Comparison of ENCODE assay signal across 16 cellular contexts in the genomic region with DNA sequence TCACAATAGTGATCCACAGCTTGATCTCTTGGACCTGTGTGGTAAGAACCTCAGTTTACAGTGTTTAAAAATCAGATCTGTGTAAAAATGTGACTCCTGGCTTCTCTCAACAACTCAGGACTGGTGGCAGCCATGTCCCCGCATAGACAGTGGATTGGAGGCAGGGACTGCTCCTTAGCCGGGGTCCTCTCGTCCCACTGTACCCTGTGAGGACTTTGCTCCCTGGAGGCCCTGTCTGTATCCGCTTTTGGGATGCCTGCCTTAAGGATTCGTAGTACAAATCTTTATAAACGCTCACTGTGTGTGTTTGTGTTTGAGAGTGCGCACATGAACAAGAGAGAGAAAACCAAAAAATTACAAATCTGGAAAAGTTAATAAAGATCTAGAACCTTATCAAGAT.
"Had no signal": no experiment of that assay in that cellular context is flagged by ENCODE, and none has a peak within 500 bp of the region (broad histone marks: within the 10 kb centered on the region; RNA-seq: fewer than 3 reads in every experiment).

No MANE protein-coding gene starts in this region.

- H2AFZ ChIP-seq: parathyroid adenoma had no signal

- ATAC-seq: activated T-helper 17 cell treated with anti-CD3 and anti-CD28 coated beads, Interleukin-2, amount 50 U/mL, for 72 hours; SK-N-SH treated with all-trans-retinoic acid at 6 μM for 48 hours had no signal

- H3K9ac ChIP-seq: parathyroid adenoma had no signal

- H3K9me3 ChIP-seq: esophagus muscularis mucosa, left lung, tibial artery had no signal

- H3K4me3 ChIP-seq: esophagus muscularis mucosa, left lung, skin epidermis, tibial artery had no signal

- H3K27ac ChIP-seq: esophagus muscularis mucosa, parathyroid adenoma had no signal

- H3K27me3 ChIP-seq: esophagus muscularis mucosa, left lung, tibial artery had no signal

- H3K36me3 ChIP-seq: esophagus muscularis mucosa, tibial artery had no signal

- DNase-seq: activated B cell treated with CpG ODN at 0.5 μM for 24 hours; activated CD4-positive, alpha-beta T cell treated with anti-CD3 and anti-CD28 coated beads, Interleukin-2, amount 10 ng/mL, durations not matched to agents 7 days and 5 days; activated naive CD4-positive, alpha-beta T cell treated with anti-CD3 and anti-CD28 coated beads, Interleukin-2, amount 50 U/mL, for 16 hours; activated T-cell treated with anti-CD3 and anti-CD28 coated beads for 4 hours; cerebellar nuclear complex; dermis blood vessel endothelial cell; endodermal cell; head of caudate nucleus; retina; tibial artery had no signal
